Comparison of ENCODE assay signal across 8 cellular contexts in genomic region chr20:49979030-49979832, GRCh38. TPM values are rescaled to one million over a fixed set of nuclear protein-coding genes. Genes with fewer than 3 reads are reported as not detected.
DNase-seq lines count a peak whose midpoint lies in the region; ATAC-seq and TF ChIP-seq lines count a peak whose summit lies in the region.

No MANE protein-coding gene starts in this region.

- no peaks in the 10 kb centered on the region for H3K36me3 Mint-ChIP-seq in T-cell

- TF ChIP-seq EP300 in Ishikawa (IDR thresholded peaks at IDR 0.05; ENCODE audit: borderline replicate concordance): no peak

- H3K36me3 ChIP-seq in iPS-15b (ENCODE audit: control insufficient read depth, insufficient read depth, low read length) (peaks cover 4% of the 10 kb centered on the region), skeletal muscle tissue (ENCODE audit: control insufficient read depth in 3 of 3, insufficient read depth in 3 of 3, low read length in 3 of 3) (no peaks in the 10 kb centered on the region)

- H3K4me3 ChIP-seq in iPS-15b (ENCODE audit: low read depth, low read length): peak overlapping the region; percentile 50
- H3K4me3 ChIP-seq in skeletal muscle tissue (ENCODE audit: low read length in 3 of 3): peak overlapping the region; percentile 48 to 66 (median 56)

- POLR2A ChIA-PET in T-cell (lab: Charles Lee): no interaction called here

- peak; percentile 95 for TF ChIP-seq RAD21 in Ishikawa (IDR thresholded peaks at IDR 0.05; ENCODE audit: low read depth)

- H3K27me3 ChIP-seq in iPS-15b (ENCODE audit: control insufficient read depth, insufficient read depth, low read length): peaks cover 20% of the 10 kb centered on the region
- H3K27me3 ChIP-seq in skeletal muscle tissue (ENCODE audit: control insufficient read depth in 3 of 3, insufficient read depth in 3 of 3, low read length in 3 of 3): no peaks in the 10 kb centered on the region

- DNase-seq in DMS53 (lab: John Stamatoyannopoulos, UW): peak; percentile 78
- peak; percentile 8 to 71 (median 58) for DNase-seq in T-cell
- DNase-seq in anterior cingulate cortex (lab: John Stamatoyannopoulos, UW): peak in 47 of 58 donors; percentile 7 to 63 (median 42)

- no peak overlapping the region for H3K27ac ChIP-seq in skeletal muscle tissue (ENCODE audit: low read depth, low read length)

- H3K4me1 Mint-ChIP-seq in T-cell: peaks cover 29 to 32% (median 31%) of the 10 kb centered on the region in 3 donors

- H3K4me1 ChIP-seq in iPS-15b (ENCODE audit: control insufficient read depth, insufficient read depth, low read length) (peaks cover 7% of the 10 kb centered on the region), skeletal muscle tissue (ENCODE audit: control insufficient read depth in 3 of 3, insufficient read depth in 3 of 3, low read length in 3 of 3) (peaks cover 20 to 28% (median 24%) of the 10 kb centered on the region in 3 donors)

- CTCF ChIA-PET in T-cell (lab: Charles Lee): interaction anchor here (0.6 to 4.9 kb wide), 19 partner anchors 14 to 1226 kb away, joined by 3 to 51 read pairs (median 4); partner anchors contain the start of gene RNF114 (in 1 of the 2)

- H3K27ac Mint-ChIP-seq in T-cell: no peak overlapping the region

- H3K9ac ChIP-seq in iPS-15b (ENCODE audit: low read depth, low read length): no peak overlapping the region
- peak overlapping the region in 1 of 3 donors; percentile 66 for H3K9ac ChIP-seq in skeletal muscle tissue (ENCODE audit: low read depth in 1 of 3, low read length in 3 of 3)

- no peaks in the 10 kb centered on the region for H3K9me3 Mint-ChIP-seq in T-cell

- peak overlapping the region in 1 of 3 donors; percentile 28 for H3K4me3 Mint-ChIP-seq in T-cell

- H3K9me3 ChIP-seq in iPS-15b (ENCODE audit: control insufficient read depth, insufficient read depth, low read length): no peaks in the 10 kb centered on the region
- no peaks in the 10 kb centered on the region for H3K9me3 ChIP-seq in skeletal muscle tissue (ENCODE audit: control insufficient read depth in 3 of 3, low read length in 3 of 3)

- ATAC-seq in T-cell (replicated peaks in 1 of 4) (peak; percentile 41 to 65 (median 52)), HG02852 (IDR thresholded peaks at IDR 0.05; ENCODE audit: unreplicated experiment) (no peak), HG03159 (IDR thresholded peaks at IDR 0.05; ENCODE audit: unreplicated experiment) (no peak)

- H3K27me3 Mint-ChIP-seq in T-cell: peaks cover 0 to 3% of the 10 kb centered on the region in 2 donors

TF ChIP-seq in Ishikawa, 13 proteins besides CTCF, POLR2A, EP300 and RAD21:
- TF ChIP-seq YY1 (IDR thresholded peaks at IDR 0.05; ENCODE audit: low read depth) (no peak), TCF12 (IDR thresholded peaks at IDR 0.05; ENCODE audit: low read depth) (no peak), NFIC (IDR thresholded peaks at IDR 0.05) (no peak), TEAD4 (IDR thresholded peaks at IDR 0.05) (no peak), TAF1 (IDR thresholded peaks at IDR 0.05; ENCODE audit: low read depth) (no peak), ZBTB7A (IDR thresholded peaks at IDR 0.05; ENCODE audit: low read depth) (peak; percentile 85), REST (IDR thresholded peaks at IDR 0.05; ENCODE audit: low read depth) (no peak), MAX (IDR thresholded peaks at IDR 0.05) (peak; percentile 89), CREB1 (IDR thresholded peaks at IDR 0.05; ENCODE audit: low read depth) (no peak), EGR1 (IDR thresholded peaks at IDR 0.05) (no peak), USF1 (IDR thresholded peaks at IDR 0.05) (peak; percentile 81), FOXM1 (IDR thresholded peaks at IDR 0.05; ENCODE audit: borderline replicate concordance, low read depth) (no peak), CEBPB (IDR thresholded peaks at IDR 0.05) (no peak)

RNA-seq across cellular contexts. Expression of gene SNAI1, which starts 3.5 kb away (rescaled TPM):
- 1 to 10 TPM in 3 of 5 donors, under 1 TPM in 2; 0.95 to 3.1 (median 1.3) TPM for total RNA-seq in T-cell
- total RNA-seq in skeletal muscle tissue: 0.52 TPM

RNA-seq across cellular contexts. Expression of gene RNF114, which starts 43.0 kb away (rescaled TPM):
- total RNA-seq in T-cell (100 to 1,000 TPM in 2 of 5 donors, 10 to 100 TPM in 3; 83.5 to 109 (median 95.7) TPM), skeletal muscle tissue (35.0 TPM)

Comparison
In these comparisons a context has a peak if more than half of its experiments do, and no peak if none do; other contexts are left out.
1. ATAC-seq: peak in T-cell (4 of 4); none in HG02852 (single experiment) and HG03159 (single experiment).
2. Peak in every context shown above with its lines, with median percentiles within 50 percentile points of each other: DNase-seq.